8 cellular contexts compared by ENCODE assay signal in the genomic region with DNA sequence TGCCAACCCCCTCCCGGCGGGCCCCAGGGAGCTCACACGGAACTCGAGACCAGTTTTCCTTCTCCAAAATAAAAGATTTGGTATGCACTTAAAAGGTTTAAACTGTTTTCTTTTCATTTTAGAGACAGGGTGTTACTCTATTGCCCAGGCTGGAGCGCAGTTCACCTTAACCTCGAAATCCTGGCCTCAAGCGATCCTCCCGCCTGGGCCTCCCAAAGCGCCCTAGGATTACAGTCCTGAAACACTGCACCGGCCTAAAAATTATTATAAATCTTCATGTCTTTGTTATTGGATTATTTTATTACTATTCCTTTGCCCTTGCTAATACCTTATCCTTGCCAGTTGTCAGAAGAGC. TPM values are rescaled to one million over a fixed set of nuclear protein-coding genes. Genes with fewer than 3 reads are reported as not detected.
DNase-seq lines count a peak whose midpoint lies in the region; ATAC-seq and TF ChIP-seq lines count a peak whose summit lies in the region.

No MANE protein-coding gene starts in this region.

- H3K4me1 ChIP-seq in A673 (ENCODE audit: insufficient read depth, low read length, poor library complexity, severe bottlenecking) (peaks cover 16% of the 10 kb centered on the region), IMR-90 (ENCODE audit: control insufficient read depth, insufficient read depth, low read length) (peaks cover 8% of the 10 kb centered on the region), muscle layer of colon (ENCODE audit: insufficient read depth, low read length) (peaks cover 8% of the 10 kb centered on the region)

- H3K9me1 ChIP-seq in IMR-90 (ENCODE audit: insufficient read depth, low read length) = peaks cover 14% of the 10 kb centered on the region

- dilution Hi-C loops in IMR-90 (cut with HindIII; ENCODE audit: low sequenced_read_pairs, unreplicated experiment) = no loop called here

- peak overlapping the region; percentile 93 for H3K4me3 ChIP-seq in A673 (ENCODE audit: low read depth, low read length, poor library complexity, severe bottlenecking)
- H3K4me3 ChIP-seq in IMR-90 (ENCODE audit: insufficient read depth, low read depth, low read length) = peak overlapping the region; percentile 68
- H3K4me3 ChIP-seq in muscle layer of colon (ENCODE audit: low read depth in 1 of 2, low read length in 2 of 2) = peak overlapping the region; percentile 54 to 57

- H3K79me1 ChIP-seq in IMR-90 (ENCODE audit: low read depth in 1 of 2, low read length in 2 of 2) = peaks cover 5 to 35% of the 10 kb centered on the region in 2 experiments

- no peak for TF ChIP-seq POLR2A in IMR-90 (IDR thresholded peaks at IDR 0.05; ENCODE audit: low read depth, low read length)

- H3K27me3 ChIP-seq in A673 (replicated peaks; ENCODE audit: insufficient read depth, low read depth, low read length, poor library complexity) (no peaks in the 10 kb centered on the region), IMR-90 (ENCODE audit: control insufficient read depth, insufficient read depth, low read length) (no peaks in the 10 kb centered on the region), muscle layer of colon (ENCODE audit: control insufficient read depth in 1 of 2, insufficient read depth in 2 of 2, low read length in 2 of 2) (no peaks in the 10 kb centered on the region)

- TF ChIP-seq RAD21 in IMR-90 (IDR thresholded peaks at IDR 0.05; ENCODE audit: low read length) = no peak

- H4K20me1 ChIP-seq in IMR-90 (ENCODE audit: insufficient read depth, low read length) = peaks cover 29% of the 10 kb centered on the region

- peak overlapping the region; percentile 82 for H3K4me3 Mint-ChIP-seq in central memory CD8-positive, alpha-beta T cell

- H3K9ac ChIP-seq in IMR-90 (ENCODE audit: low read depth, low read length) = 0 out of 2 replicates have a peak overlapping the region, but pooled peaks have one; percentile 1
- H3K9ac ChIP-seq in muscle layer of colon (ENCODE audit: low read length) = no peak overlapping the region

- H3K14ac ChIP-seq in IMR-90 (replicated peaks; ENCODE audit: low read depth, low read length) = no peak overlapping the region

- no peaks in the 10 kb centered on the region for H3K9me3 ChIP-seq in A673 (ENCODE audit: low read depth, low read length, poor library complexity, severe bottlenecking)
- H3K9me3 ChIP-seq in IMR-90 (ENCODE audit: control insufficient read depth, insufficient read depth, low read length) = no peaks in the 10 kb centered on the region
- H3K9me3 ChIP-seq in muscle layer of colon (ENCODE audit: low read length) = no peaks in the 10 kb centered on the region

- no peak overlapping the region for H3K4ac ChIP-seq in IMR-90 (ENCODE audit: low read depth, low read length)

- in situ Hi-C loops in IMR-90 (cut with MboI; ENCODE audit: low sequenced_read_pairs) = no loop called here

- peaks cover 7% of the 10 kb centered on the region for H3K27me3 Mint-ChIP-seq in central memory CD8-positive, alpha-beta T cell

- H2BK5ac ChIP-seq in IMR-90 (ENCODE audit: low read depth, low read length, poor library complexity, severe bottlenecking) = no peak overlapping the region

- DNase-seq in A673 (ENCODE audit: low spot score) = no peak
- no peak for DNase-seq in IMR-90
- DNase-seq in central memory CD8-positive, alpha-beta T cell (ENCODE audit: low spot score in 2 of 2) = no peak
- no peak for DNase-seq in GM10266 (ENCODE audit: extremely low spot score)

- no peak overlapping the region for H2BK120ac ChIP-seq in IMR-90 (ENCODE audit: low read depth, low read length)

- H2AK9ac ChIP-seq in IMR-90 (replicated peaks; ENCODE audit: low read depth, low read length, poor library complexity) = no peak overlapping the region

- WGBS in IMR-90 (ENCODE audit: extremely low coverage in 2 of 2, insufficient read length in 1 of 2), 2 experiments = 0% methylated on average over 2 of the region's 10 CpGs; no CpG with 5 or more reads in 1 of the 2 experiments

- peak overlapping the region; percentile 83 for H2AFZ ChIP-seq in IMR-90 (replicated peaks; ENCODE audit: low read length, poor library complexity)

- BruUV-seq in A673 (replicated peaks; lab: Mats Ljungman, UMichigan) (no TSS peak), IMR-90 (replicated peaks; lab: Mats Ljungman, UMichigan) (no TSS peak)

- H3K36me3 ChIP-seq in A673 (ENCODE audit: insufficient read depth, low read length, poor library complexity, severe bottlenecking) (no peaks in the 10 kb centered on the region), IMR-90 (ENCODE audit: control insufficient read depth, insufficient read depth, low read length) (no peaks in the 10 kb centered on the region), muscle layer of colon (ENCODE audit: insufficient read depth, low read length) (no peaks in the 10 kb centered on the region)

- peak overlapping the region; percentile 74 for H3K27ac Mint-ChIP-seq in central memory CD8-positive, alpha-beta T cell (ENCODE audit: low read depth)

- H3K18ac ChIP-seq in IMR-90 (ENCODE audit: low read depth, low read length) = no peak overlapping the region

- H3K27ac ChIP-seq in A673 (ENCODE audit: low read depth, low read length, poor library complexity, severe bottlenecking) (no peak overlapping the region), IMR-90 (ENCODE audit: insufficient read depth, low read length) (no peak overlapping the region; the same call in 1 of the 2 replicates), muscle layer of colon (ENCODE audit: low read depth, low read length) (peak overlapping the region; percentile 46)

- H3K23ac ChIP-seq in IMR-90 (ENCODE audit: low read depth, low read length) = no peak overlapping the region

- CTCF ChIA-PET in A673 (lab: Charles Lee) (no interaction called here), IMR-90 (lab: Yijun Ruan, JAX) (interaction anchor here (1.0 to 1.7 kb wide), 2 partner anchors 11 to 22 kb away, joined by 3 to 4 read pairs; no protein-coding TSS in a partner anchor)

- H4K5ac ChIP-seq in IMR-90 (ENCODE audit: low read depth, low read length) = no peak overlapping the region

- TF ChIP-seq CTCF in A673 (conservative IDR thresholded peaks at IDR 0.05; ENCODE audit: low read depth, low read length) = no peak
- TF ChIP-seq CTCF in IMR-90 (conservative IDR thresholded peaks at IDR 0.05; ENCODE audit: low read depth, low read length) = no peak
- no peak for TF ChIP-seq CTCF in GM10266 (IDR thresholded peaks at IDR 0.05; ENCODE audit: control insufficient read depth, insufficient read depth, low read depth, missing control alignments)

- ATAC-seq in IMR-90 (ENCODE audit: low read depth) (no peak), GM21576 (IDR thresholded peaks at IDR 0.05; ENCODE audit: unreplicated experiment) (no peak), HG03159 (IDR thresholded peaks at IDR 0.05; ENCODE audit: unreplicated experiment) (no peak), HG02852 (IDR thresholded peaks at IDR 0.05; ENCODE audit: unreplicated experiment) (no peak)
- no peak for ATAC-seq in central memory CD8-positive, alpha-beta T cell (replicated peaks; ENCODE audit: extremely low read depth, poor library complexity, severe bottlenecking)

- H3K36me3 Mint-ChIP-seq in central memory CD8-positive, alpha-beta T cell (ENCODE audit: insufficient read depth) = peaks cover 10% of the 10 kb centered on the region

- no peaks in the 10 kb centered on the region for H3K9me3 Mint-ChIP-seq in central memory CD8-positive, alpha-beta T cell

- H2BK15ac ChIP-seq in IMR-90 (ENCODE audit: low read depth, low read length) = no peak overlapping the region

- H4K91ac ChIP-seq in IMR-90 (ENCODE audit: insufficient read depth, low read depth, low read length) = no peak overlapping the region

- peak overlapping the region; percentile 79 for H3K4me2 ChIP-seq in IMR-90 (ENCODE audit: low read depth, low read length)

- intact Hi-C loops in A673 (cut with micrococcal nuclease; ENCODE audit: unreplicated experiment) (loop anchor here (5.0 kb wide), 1 partner anchor 34 kb away; no protein-coding TSS in a partner anchor), IMR-90 (cut with micrococcal nuclease) (no loop called here)

- H2BK20ac ChIP-seq in IMR-90 (ENCODE audit: low read depth, low read length) = no peak overlapping the region

- POLR2A ChIA-PET in A673 (lab: Charles Lee; ENCODE audit: low non-redundant PET) (interaction anchor here (0.6 kb wide), 2 partner anchors 87 to 357 kb away, joined by 3 to 4 read pairs; no protein-coding TSS in a partner anchor), IMR-90 (lab: Charles Lee; ENCODE audit: unreplicated experiment) (no interaction called here)

- no peak overlapping the region for H2AK5ac ChIP-seq in IMR-90 (ENCODE audit: low read depth, low read length)

- H3K4me1 Mint-ChIP-seq in central memory CD8-positive, alpha-beta T cell = peaks cover 24% of the 10 kb centered on the region

- no peak overlapping the region for H3K56ac ChIP-seq in IMR-90 (ENCODE audit: extremely low read depth, insufficient read depth, low read length)

- no peak overlapping the region for H4K8ac ChIP-seq in IMR-90 (ENCODE audit: low read depth in 2 of 2, low read length in 2 of 2)

TF ChIP-seq in IMR-90, 13 proteins besides CTCF, POLR2A, EP300 and RAD21 (continues in another document):
- TF ChIP-seq BHLHE40 (IDR thresholded peaks at IDR 0.05; ENCODE audit: low read depth, low read length) (no peak), RCOR1 (IDR thresholded peaks at IDR 0.05; ENCODE audit: insufficient replicate concordance, low read length) (no peak), CEBPB (IDR thresholded peaks at IDR 0.05; ENCODE audit: low read depth, low read length) (no peak), MXI1 (IDR thresholded peaks at IDR 0.05; ENCODE audit: borderline replicate concordance, low read depth, low read length) (no peak), RFX5 (IDR thresholded peaks at IDR 0.05; ENCODE audit: low read depth, low read length) (no peak), MAZ (IDR thresholded peaks at IDR 0.05; ENCODE audit: borderline replicate concordance, low read depth, low read length) (no peak), SMC3 (IDR thresholded peaks at IDR 0.05; ENCODE audit: low read depth, low read length) (no peak)
- TF ChIP-seq, protein P1, sequence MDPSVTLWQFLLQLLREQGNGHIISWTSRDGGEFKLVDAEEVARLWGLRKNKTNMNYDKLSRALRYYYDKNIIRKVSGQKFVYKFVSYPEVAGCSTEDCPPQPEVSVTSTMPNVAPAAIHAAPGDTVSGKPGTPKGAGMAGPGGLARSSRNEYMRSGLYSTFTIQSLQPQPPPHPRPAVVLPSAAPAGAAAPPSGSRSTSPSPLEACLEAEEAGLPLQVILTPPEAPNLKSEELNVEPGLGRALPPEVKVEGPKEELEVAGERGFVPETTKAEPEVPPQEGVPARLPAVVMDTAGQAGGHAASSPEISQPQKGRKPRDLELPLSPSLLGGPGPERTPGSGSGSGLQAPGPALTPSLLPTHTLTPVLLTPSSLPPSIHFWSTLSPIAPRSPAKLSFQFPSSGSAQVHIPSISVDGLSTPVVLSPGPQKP (IDR thresholded peaks at IDR 0.05; ENCODE audit: borderline replicate concordance, low read depth, low read length) = no peak

RNA-seq across cellular contexts. Expression of a gene that starts 0.6 kb away (rescaled TPM):
- total RNA-seq in A673 (2021) (81.6 and 101 TPM in 2 replicates), IMR-90 (2012; rRNA removed) (9.7 and 10.3 TPM in 2 replicates)
- polyA plus RNA-seq in IMR-90 (2012; rRNA removed) = 20.4 and 22.3 TPM in 2 replicates
- 10.1 and 16.9 TPM in 2 replicates for polyA plus RNA-seq in IMR-90 (2012; cell fraction: cytosol; rRNA removed)
- 25.5 and 27.8 TPM in 2 replicates for polyA plus RNA-seq in IMR-90 (2012; cell fraction: nucleus; rRNA removed; ENCODE audit: low replicate concordance)
